Comparison of ENCODE assay signal across 13 cellular contexts in genomic region chr1:169511339-169512028, GRCh38. TPM values are rescaled to one million over a fixed set of nuclear protein-coding genes. Genes with fewer than 3 reads are reported as not detected.
DNase-seq lines count a peak whose midpoint lies in the region; ATAC-seq, FAIRE-seq and TF ChIP-seq lines count a peak whose summit lies in the region.
"Had no signal": no experiment of that assay in that cellular context is flagged by ENCODE, and none has a peak within 500 bp of the region (broad histone marks: within the 10 kb centered on the region; RNA-seq: fewer than 3 reads in every experiment).

No MANE protein-coding gene starts in this region.

- TF ChIP-seq CTCF in body of pancreas (IDR thresholded peaks at IDR 0.05) (no peak), tibial nerve (IDR thresholded peaks at IDR 0.05) (no peak)

- peak overlapping the region in 1 of 4 donors; percentile 8 for H3K27ac ChIP-seq in body of pancreas
- peak overlapping the region; percentile 40 to 81 (median 48) for H3K27ac ChIP-seq in tibial nerve
- H3K27ac ChIP-seq: cardiac muscle cell had no signal

- peak; percentile 81 to 90 for ATAC-seq in activated CD4-positive, CD25-positive, alpha-beta regulatory T cell treated with anti-CD3 and anti-CD28 coated beads, Interleukin-2, amount 50 U/mL, for 24 hours
- ATAC-seq in body of pancreas = peak; percentile 62

- FAIRE-seq in islet of Langerhans (lab: Jason Lieb, UNC) = peak; percentile 33
- FAIRE-seq: A204.1 had no signal

- no peaks in the 10 kb centered on the region for H3K36me3 ChIP-seq in body of pancreas (replicated peaks in 1 of 2; ENCODE audit: insufficient read depth in 1 of 2, low read depth in 2 of 2)
- H3K36me3 ChIP-seq in tibial nerve = no peaks in the 10 kb centered on the region
- H3K36me3 ChIP-seq: cardiac muscle cell had no signal

- H3K4me1 ChIP-seq in body of pancreas (peaks cover 19% of the 10 kb centered on the region), tibial nerve (peaks cover 0 to 21% (median 0%) of the 10 kb centered on the region in 4 donors)

- no peak for DNase-seq in activated CD4-positive, CD25-positive, alpha-beta regulatory T cell (lab: John Stamatoyannopoulos, UW)
- DNase-seq in body of pancreas (no peak), tibial nerve (ENCODE audit: low spot score in 2 of 2) (peak in 1 of 2 donors; percentile 73), globus pallidus (ENCODE audit: low spot score) (no peak), NCI-H2227 (lab: John Stamatoyannopoulos, UW; ENCODE audit: unreplicated experiment) (no peak), NCI-H2029 (lab: John Stamatoyannopoulos, UW) (no peak)
- DNase-seq: activated CD4-positive, CD25-positive, alpha-beta regulatory T cell treated with anti-CD3 and anti-CD28 coated beads, Interleukin-2, amount 50 U/mL, for 72 hours; KBM-7; stimulated activated CD4-positive, alpha-beta T cell treated with anti-CD3 and anti-CD28 coated beads, Interleukin-2, amount 100 ng/mL, for 48 hours had no signal

- no peak for TF ChIP-seq POLR2A in body of pancreas (IDR thresholded peaks at IDR 0.05)
- TF ChIP-seq POLR2A in tibial nerve (IDR thresholded peaks at IDR 0.05) = no peak

- WGBS in body of pancreas, 2 donors = 62 to 63% methylated on average over 3 of the region's 3 CpGs
- 46 to 51% methylated on average over 3 of the region's 3 CpGs for WGBS in tibial nerve, 2 donors

- H3K9me3 ChIP-seq in body of pancreas (peaks cover 0 to 5% (median 0%) of the 10 kb centered on the region in 3 donors), tibial nerve (no peaks in the 10 kb centered on the region)

- intact Hi-C loops in body of pancreas (cut with DNase I) = no loop called here

- TF ChIP-seq EP300 in tibial nerve (IDR thresholded peaks at IDR 0.05) = peak; percentile 44 to 87

- H3K4me3 ChIP-seq in body of pancreas = no peak overlapping the region
- no peak overlapping the region for H3K4me3 ChIP-seq in tibial nerve
- H3K4me3 ChIP-seq: cardiac muscle cell had no signal

- H3K27me3 ChIP-seq in body of pancreas (no peaks in the 10 kb centered on the region), tibial nerve (no peaks in the 10 kb centered on the region)
- H3K27me3 ChIP-seq: cardiac muscle cell had no signal

RNA-seq across cellular contexts. Expression of gene SLC19A2, which starts 25.7 kb away (rescaled TPM):
- total RNA-seq in body of pancreas = 10 to 100 TPM; 15.0 to 18.1 TPM
- total RNA-seq in tibial nerve = 10 to 100 TPM; 25.1 to 51.6 (median 35.6) TPM
